ENCODE assay signal across 8 cellular contexts in the genomic region with DNA sequence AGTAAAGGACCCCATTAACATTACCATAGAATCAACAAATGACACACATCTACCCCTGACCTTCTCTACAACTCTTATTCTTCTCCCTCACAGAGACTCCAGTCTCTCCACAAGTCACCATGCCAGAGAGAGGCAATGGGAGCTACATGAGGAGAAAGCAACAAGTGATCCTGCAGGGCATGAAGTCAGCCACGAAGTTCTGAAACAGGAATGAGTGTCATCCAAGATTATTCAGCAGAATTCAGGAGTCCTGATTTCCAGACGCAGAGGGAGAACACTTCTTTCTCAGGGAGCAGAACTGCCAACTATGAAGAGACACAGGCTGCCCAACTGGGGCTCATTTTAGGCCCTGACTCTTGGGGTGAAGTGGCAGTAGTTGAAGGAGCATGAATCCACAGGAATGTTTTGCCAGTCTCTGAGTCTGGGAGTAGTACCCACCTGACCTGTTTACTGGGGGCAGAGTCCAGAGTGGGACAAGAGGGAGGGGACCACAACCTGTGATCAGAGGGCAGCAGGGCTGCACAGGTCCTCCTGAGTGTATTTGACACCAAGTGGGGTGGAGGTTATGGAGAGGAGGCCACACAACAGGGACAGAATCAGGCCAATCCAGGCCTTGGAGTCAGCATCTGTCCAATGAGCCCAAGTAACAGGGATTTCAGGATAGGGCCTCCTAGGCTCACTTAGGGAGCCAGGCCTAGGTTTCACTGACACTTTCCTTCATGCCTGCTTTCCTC. TPM values are rescaled to one million over a fixed set of nuclear protein-coding genes. Genes with fewer than 3 reads are reported as not detected.
DNase-seq lines count a peak whose midpoint lies in the region; ATAC-seq and TF ChIP-seq lines count a peak whose summit lies in the region.

No MANE protein-coding gene starts in this region.

- H3K4me1 ChIP-seq in SK-N-SH (ENCODE audit: control insufficient read depth in 1 of 2, insufficient read depth in 2 of 2, low read depth in 1 of 2, low read length in 1 of 2) (peaks cover 7 to 31% of the 10 kb centered on the region in 2 experiments; a peak in 2 of 4 replicates), subcutaneous abdominal adipose tissue (ENCODE audit: control insufficient read depth in 5 of 5, insufficient read depth in 5 of 5, low read length in 5 of 5) (peaks cover 9 to 51% (median 43%) of the 10 kb centered on the region in 5 donors)

- no peaks in the 10 kb centered on the region for H3K27me3 ChIP-seq in SK-N-SH (ENCODE audit: insufficient read depth)
- no peaks in the 10 kb centered on the region for H3K27me3 ChIP-seq in kidney epithelial cell (ENCODE audit: control insufficient read depth, insufficient read depth, low read length)
- H3K27me3 ChIP-seq in subcutaneous abdominal adipose tissue (ENCODE audit: control insufficient read depth in 5 of 5, insufficient read depth in 4 of 5, low read length in 5 of 5), result no peaks in the 10 kb centered on the region

- no peak for TF ChIP-seq RAD21 in SK-N-SH (IDR thresholded peaks at IDR 0.05; ENCODE audit: low read length)

- ATAC-seq in SK-N-SH treated with all-trans-retinoic acid at 6 μM for 48 hours (no peak), GM21423 (IDR thresholded peaks at IDR 0.05; ENCODE audit: unreplicated experiment) (no peak)
- no peak for ATAC-seq in activated naive CD8-positive, alpha-beta T cell treated with anti-CD3 and anti-CD28 coated beads, Interleukin-2, amount 10 ng/mL, durations not matched to agents 7 days and 5 days (ENCODE audit: low read depth)

- peak overlapping the region; percentile 71 for H3K9ac ChIP-seq in SK-N-SH
- H3K9ac ChIP-seq in subcutaneous abdominal adipose tissue (ENCODE audit: low read length in 5 of 5), result peak overlapping the region; percentile 80 to 92 (median 90)

- H3K9me3 Mint-ChIP-seq in activated naive CD8-positive, alpha-beta T cell treated with anti-CD3 and anti-CD28 coated beads, Interleukin-2, amount 10 ng/mL, durations not matched to agents 7 days and 5 days, result no peaks in the 10 kb centered on the region

- CTCF ChIA-PET in SK-N-SH (lab: Yijun Ruan, JAX), result interaction anchor here (1.1 to 6.4 kb wide), 4 partner anchors 15 to 488 kb away, joined by 3 to 112 read pairs (median 32); no protein-coding TSS in a partner anchor

- DNase-seq in SK-N-SH (no peak), kidney epithelial cell (ENCODE audit: low read depth) (no peak), SW480 (ENCODE audit: low spot score) (no peak), DMS79 treated with DMSO at 0.1 percent for 48 hours (lab: John Stamatoyannopoulos, UW) (no peak)
- no peak for DNase-seq in activated naive CD8-positive, alpha-beta T cell treated with anti-CD3 and anti-CD28 coated beads, Interleukin-2, amount 10 ng/mL, durations not matched to agents 7 days and 5 days

- H3F3A ChIP-seq in SK-N-SH (replicated peaks; ENCODE audit: insufficient read depth), result peaks cover 27% of the 10 kb centered on the region

- H3K36me3 ChIP-seq in SK-N-SH (replicated peaks in 1 of 2; ENCODE audit: control insufficient read depth in 1 of 2, insufficient read depth in 2 of 2, low read length in 1 of 2), result peaks cover 2 to 16% of the 10 kb centered on the region in 2 experiments
- no peaks in the 10 kb centered on the region for H3K36me3 ChIP-seq in kidney epithelial cell (ENCODE audit: control insufficient read depth, insufficient read depth, low read length)
- peaks cover 0 to 12% (median 10%) of the 10 kb centered on the region in 5 donors for H3K36me3 ChIP-seq in subcutaneous abdominal adipose tissue (ENCODE audit: control insufficient read depth in 5 of 5, insufficient read depth in 5 of 5, low read length in 5 of 5)

- H4K20me1 ChIP-seq in SK-N-SH (ENCODE audit: insufficient read depth), result no peaks in the 10 kb centered on the region; the same call in 1 of the 2 replicates

- H3K4me3 ChIP-seq in SK-N-SH (ENCODE audit: low read depth in 2 of 2, low read length in 1 of 2), result peak overlapping the region; percentile 80 to 87
- H3K4me3 ChIP-seq in kidney epithelial cell (ENCODE audit: low read depth, low read length), result peak overlapping the region; percentile 48
- peak overlapping the region; percentile 77 to 99 (median 95) for H3K4me3 ChIP-seq in subcutaneous abdominal adipose tissue (ENCODE audit: low read depth in 1 of 5, low read length in 5 of 5)

- peaks cover 19% of the 10 kb centered on the region for H3K79me2 ChIP-seq in SK-N-SH (ENCODE audit: insufficient read depth)

- peaks cover 44% of the 10 kb centered on the region for H3K4me1 Mint-ChIP-seq in activated naive CD8-positive, alpha-beta T cell treated with anti-CD3 and anti-CD28 coated beads, Interleukin-2, amount 10 ng/mL, durations not matched to agents 7 days and 5 days

- H3K4me3 Mint-ChIP-seq in activated naive CD8-positive, alpha-beta T cell treated with anti-CD3 and anti-CD28 coated beads, Interleukin-2, amount 10 ng/mL, durations not matched to agents 7 days and 5 days, result peak overlapping the region; percentile 94

- no peak for TF ChIP-seq CTCF in SK-N-SH (IDR thresholded peaks at IDR 0.05)
- no peak for TF ChIP-seq CTCF in kidney epithelial cell (IDR thresholded peaks at IDR 0.05; ENCODE audit: insufficient read depth, low read length, poor library complexity, severe bottlenecking)

- WGBS in SK-N-SH (ENCODE audit: low lambda C conversion rate), result 15% methylated on average over 2 of the region's 2 CpGs

- POLR2A ChIA-PET in SK-N-SH (lab: Yijun Ruan, JAX), result interaction anchor here (0.6 to 2.8 kb wide), 4 partner anchors 69 to 482 kb away, joined by 3 to 72 read pairs (median 6); a partner anchor contains a TSS
- POLR2A ChIA-PET in activated naive CD8-positive, alpha-beta T cell treated with anti-CD3 and anti-CD28 coated beads, Interleukin-2, amount 10 ng/mL, durations not matched to agents 7 days and 5 days (lab: Charles Lee), result interaction anchor here (0.9 to 3.5 kb wide), 3 partner anchors 115 to 189 kb away, joined by 3 to 68 read pairs (median 32); no protein-coding TSS in a partner anchor

- no peaks in the 10 kb centered on the region for H3K9me2 ChIP-seq in SK-N-SH

- H2AFZ ChIP-seq in SK-N-SH (ENCODE audit: low read depth), result peak overlapping the region; percentile 84; the same call in 1 of the 2 replicates

- peaks cover 3% of the 10 kb centered on the region for H3K27me3 Mint-ChIP-seq in activated naive CD8-positive, alpha-beta T cell treated with anti-CD3 and anti-CD28 coated beads, Interleukin-2, amount 10 ng/mL, durations not matched to agents 7 days and 5 days

- peaks cover 2% of the 10 kb centered on the region for H3K36me3 Mint-ChIP-seq in activated naive CD8-positive, alpha-beta T cell treated with anti-CD3 and anti-CD28 coated beads, Interleukin-2, amount 10 ng/mL, durations not matched to agents 7 days and 5 days

- H3K9me3 ChIP-seq in SK-N-SH (no peaks in the 10 kb centered on the region), subcutaneous abdominal adipose tissue (ENCODE audit: control insufficient read depth in 5 of 5, low read length in 5 of 5) (no peaks in the 10 kb centered on the region)

- peak overlapping the region; percentile 97 for H3K27ac Mint-ChIP-seq in activated naive CD8-positive, alpha-beta T cell treated with anti-CD3 and anti-CD28 coated beads, Interleukin-2, amount 10 ng/mL, durations not matched to agents 7 days and 5 days

- TF ChIP-seq EP300 in SK-N-SH (IDR thresholded peaks at IDR 0.05; ENCODE audit: borderline replicate concordance in 1 of 2, low read depth in 1 of 2, low read length in 1 of 2), result no peak

- H3K27ac ChIP-seq in SK-N-SH (ENCODE audit: low read depth in 2 of 2, low read length in 1 of 2) (peak overlapping the region; percentile 69 to 91), subcutaneous abdominal adipose tissue (ENCODE audit: low read depth, low read length) (peak overlapping the region; percentile 94)

- H3K4me2 ChIP-seq in SK-N-SH, result peak overlapping the region; percentile 96

TF ChIP-seq in SK-N-SH, 30 proteins besides CTCF, POLR2A, EP300 and RAD21 (continues in another document):
- TF ChIP-seq, protein P1, sequence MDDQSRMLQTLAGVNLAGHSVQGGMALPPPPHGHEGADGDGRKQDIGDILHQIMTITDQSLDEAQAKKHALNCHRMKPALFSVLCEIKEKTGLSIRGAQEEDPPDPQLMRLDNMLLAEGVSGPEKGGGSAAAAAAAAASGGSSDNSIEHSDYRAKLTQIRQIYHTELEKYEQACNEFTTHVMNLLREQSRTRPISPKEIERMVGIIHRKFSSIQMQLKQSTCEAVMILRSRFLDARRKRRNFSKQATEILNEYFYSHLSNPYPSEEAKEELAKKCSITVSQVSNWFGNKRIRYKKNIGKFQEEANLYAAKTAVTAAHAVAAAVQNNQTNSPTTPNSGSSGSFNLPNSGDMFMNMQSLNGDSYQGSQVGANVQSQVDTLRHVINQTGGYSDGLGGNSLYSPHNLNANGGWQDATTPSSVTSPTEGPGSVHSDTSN (IDR thresholded peaks at IDR 0.05), result no peak
- TF ChIP-seq TAF1 (IDR thresholded peaks at IDR 0.05; ENCODE audit: borderline replicate concordance, low read depth, low read length), result no peak
- no peak for TF ChIP-seq SIN3A (IDR thresholded peaks at IDR 0.05; ENCODE audit: borderline replicate concordance, low read depth, low read length)

TF ChIP-seq in SK-N-SH treated with all-trans-retinoic acid at 6 μM for 48 hours, 23 proteins besides CTCF, POLR2A, EP300 and RAD21 (continues in another document):
- TF ChIP-seq ZNF565 (CRISPR knock-in tag; conservative IDR thresholded peaks at IDR 0.05; ENCODE audit: low read depth) (no peak), OSR1 (CRISPR knock-in tag; IDR thresholded peaks at IDR 0.05) (no peak), GLIS3 (CRISPR knock-in tag; IDR thresholded peaks at IDR 0.05) (no peak), TCF4 (CRISPR knock-in tag; IDR thresholded peaks at IDR 0.05; ENCODE audit: borderline replicate concordance) (no peak), SNAI2 (CRISPR knock-in tag; IDR thresholded peaks at IDR 0.05) (no peak), ZFP30 (CRISPR knock-in tag; IDR thresholded peaks at IDR 0.05) (no peak)

RNA-seq across cellular contexts. Expression of a gene that starts 2.4 kb away (rescaled TPM):
- polyA plus RNA-seq in SK-N-SH (2012; rRNA removed), result 23.3 and 30.4 TPM in 2 replicates
- 14.9 and 19.0 TPM in 2 replicates for polyA plus RNA-seq in SK-N-SH (2012; cell fraction: cytosol; rRNA removed)
- 78.4 and 88.5 TPM in 2 replicates for polyA plus RNA-seq in SK-N-SH (2012; cell fraction: nucleus; rRNA removed)
- total RNA-seq in activated naive CD8-positive, alpha-beta T cell treated with anti-CD3 and anti-CD28 coated beads, Interleukin-2, amount 10 ng/mL, durations not matched to agents 7 days and 5 days, result 10 to 100 TPM; 50.5 to 50.8 TPM
- total RNA-seq in kidney epithelial cell, result 46.3 and 51.2 TPM in 2 replicates

RNA-seq across cellular contexts. Expression of a gene that starts 28.6 kb away (rescaled TPM):
- not detected in 2 replicates for polyA plus RNA-seq in SK-N-SH (2012; rRNA removed)
- polyA plus RNA-seq in SK-N-SH (2012; cell fraction: cytosol; rRNA removed), result 0.01 TPM in 2 replicates
- 0.05 TPM in 1 of 2 replicates, not detected in the other for polyA plus RNA-seq in SK-N-SH (2012; cell fraction: nucleus; rRNA removed)
- total RNA-seq in activated naive CD8-positive, alpha-beta T cell treated with anti-CD3 and anti-CD28 coated beads, Interleukin-2, amount 10 ng/mL, durations not matched to agents 7 days and 5 days, result under 1 TPM; 0.47 to 0.60 TPM
- total RNA-seq in kidney epithelial cell, result 0.21 and 0.42 TPM in 2 replicates
